ENCODE assay signal across 16 cellular contexts in genomic region chr2:237566401-237567235, GRCh38. TPM values are rescaled to one million over a fixed set of nuclear protein-coding genes. Genes with fewer than 3 reads are reported as not detected.
DNase-seq lines count a peak whose midpoint lies in the region; ATAC-seq, FAIRE-seq and TF ChIP-seq lines count a peak whose summit lies in the region.
"Had no signal": no experiment of that assay in that cellular context is flagged by ENCODE, and none has a peak within 500 bp of the region (broad histone marks: within the 10 kb centered on the region; RNA-seq: fewer than 3 reads in every experiment).

A gene with protein sequence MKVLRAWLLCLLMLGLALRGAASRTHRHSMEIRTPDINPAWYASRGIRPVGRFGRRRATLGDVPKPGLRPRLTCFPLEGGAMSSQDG (plus strand): TSS chr2:237566574. CDS start chr2:237566574, 0 bp downstream.

- peaks cover 29% of the 10 kb centered on the region for H3K27me3 Mint-ChIP-seq in astrocyte (ENCODE audit: low read depth, unreplicated experiment)

- peak within 1 kb of the TSS; percentile 19 for H4K91ac ChIP-seq in mesenchymal stem cell (ENCODE audit: low read length)

- H2AK5ac ChIP-seq in mesenchymal stem cell (ENCODE audit: low read length, severe bottlenecking): no peak within 1 kb of the TSS

- H3K4ac ChIP-seq in mesenchymal stem cell (ENCODE audit: low read depth in 1 of 2, low read length in 2 of 2): no peak within 1 kb of the TSS

- H2BK15ac ChIP-seq in mesenchymal stem cell (ENCODE audit: low read depth, poor library complexity, severe bottlenecking): no peak within 1 kb of the TSS

- TF ChIP-seq POLR2A in HCT116 (IDR thresholded peaks at IDR 0.05; ENCODE audit: borderline replicate concordance, extremely low read depth, insufficient read depth, insufficient read length): no peak

- ATAC-seq in HCT116 (no peak), GM18517 (IDR thresholded peaks at IDR 0.05; ENCODE audit: unreplicated experiment) (no peak), GM21360 (IDR thresholded peaks at IDR 0.05; ENCODE audit: unreplicated experiment) (no peak)
- ATAC-seq: K562 had no signal

- H4K20me1 ChIP-seq in HCT116 (ENCODE audit: insufficient read depth) (no peaks in the 10 kb centered on the region), astrocyte (ENCODE audit: insufficient read depth, low read length) (no peaks in the 10 kb centered on the region)

- no peak within 1 kb of the TSS for H3K4me3 ChIP-seq in HCT116 (replicated peaks in 1 of 2; ENCODE audit: low read depth in 1 of 2, low read length in 2 of 2)
- H3K4me3 ChIP-seq in astrocyte (ENCODE audit: insufficient read depth, low read depth, low read length): no peak within 1 kb of the TSS
- no peak within 1 kb of the TSS for H3K4me3 ChIP-seq in mesenchymal stem cell (ENCODE audit: insufficient read depth in 1 of 2, low read depth in 1 of 2, low read length in 2 of 2)
- H3K4me3 ChIP-seq in small intestine (ENCODE audit: low read depth in 1 of 2, low read length in 2 of 2): no peak within 1 kb of the TSS
- H3K4me3 ChIP-seq: K562 had no signal

- FAIRE-seq in astrocyte (lab: Jason Lieb, UNC): no peak
- no peak for FAIRE-seq in small intestine (lab: Jason Lieb, UNC)

- peak within 1 kb of the TSS in 1 of 2 experiments; percentile 22 for H3K14ac ChIP-seq in mesenchymal stem cell (ENCODE audit: low read length in 2 of 2)

- H2BK12ac ChIP-seq in mesenchymal stem cell (ENCODE audit: low read length in 2 of 2): no peak within 1 kb of the TSS

- no peak within 1 kb of the TSS for H3K9ac ChIP-seq in HCT116 (ENCODE audit: low read length)
- H3K9ac ChIP-seq in astrocyte (ENCODE audit: low read length): no peak within 1 kb of the TSS
- H3K9ac ChIP-seq in mesenchymal stem cell (ENCODE audit: low read length): no peak within 1 kb of the TSS

- no peak within 1 kb of the TSS for H3K4me3 Mint-ChIP-seq in astrocyte (ENCODE audit: unreplicated experiment)
- H3K4me3 Mint-ChIP-seq: CD4-positive, alpha-beta T cell had no signal

- TF ChIP-seq CTCF in HCT116 (IDR thresholded peaks at IDR 0.05 in 2 of 3, conservative IDR thresholded peaks at IDR 0.05 in 1 of 3; ENCODE audit: borderline replicate concordance in 1 of 3, insufficient read depth in 1 of 3, low read depth in 2 of 3, low read length in 2 of 3) (no peak), astrocyte (IDR thresholded peaks at IDR 0.05; ENCODE audit: insufficient read depth, low read depth, low read length) (no peak)

- RAD21 ChIA-PET in HCT116 (lab: Charles Lee; ENCODE audit: low non-redundant PET in 1 of 2, low total read pairs in 2 of 2, uncharacterized antibody in 2 of 2, unreplicated experiment in 2 of 2): interaction anchor here in 1 of 2 experiments (0.6 kb wide), 1 partner anchor 9 kb away, joined by 3 read pairs; no protein-coding TSS in a partner anchor

- intact Hi-C loops in HCT116 (cut with micrococcal nuclease): no loop called here

- H3K23ac ChIP-seq in mesenchymal stem cell (ENCODE audit: low read length in 2 of 2): no peak within 1 kb of the TSS

- H3K4me1 ChIP-seq in HCT116 (ENCODE audit: control insufficient read depth in 1 of 2, insufficient read depth in 2 of 2, low read length in 2 of 2): peaks cover 0 to under 1% of the 10 kb centered on the region in 2 experiments; a peak in 2 of 4 replicates
- no peaks in the 10 kb centered on the region for H3K4me1 ChIP-seq in astrocyte (ENCODE audit: insufficient read depth, low read length)
- no peaks in the 10 kb centered on the region for H3K4me1 ChIP-seq in mesenchymal stem cell (ENCODE audit: control insufficient read depth, insufficient read depth, low read depth, low read length)
- H3K4me1 ChIP-seq in small intestine (ENCODE audit: control insufficient read depth in 2 of 2, insufficient read depth in 1 of 2, low read depth in 1 of 2, low read length in 1 of 2): no peaks in the 10 kb centered on the region

- BruUV-seq in HCT116 (replicated peaks; lab: Mats Ljungman, UMichigan): no TSS peak

- TF ChIP-seq RAD21 in HCT116 (IDR thresholded peaks at IDR 0.05; ENCODE audit: low read depth): no peak

- H3K27ac Mint-ChIP-seq in astrocyte (ENCODE audit: unreplicated experiment): no peak within 1 kb of the TSS
- H3K27ac Mint-ChIP-seq: CD4-positive, alpha-beta T cell had no signal

- no peaks in the 10 kb centered on the region for H3K79me1 ChIP-seq in mesenchymal stem cell (replicated peaks; ENCODE audit: low read length, poor library complexity, severe bottlenecking)

- POLR2A ChIA-PET in HCT116 (lab: Charles Lee): no interaction called here

- H3K4me2 ChIP-seq in HCT116 (ENCODE audit: low read length): no peak within 1 kb of the TSS
- no peak within 1 kb of the TSS for H3K4me2 ChIP-seq in astrocyte (ENCODE audit: low read length)
- H3K4me2 ChIP-seq in mesenchymal stem cell (ENCODE audit: low read length, poor library complexity, severe bottlenecking): no peak within 1 kb of the TSS

- H3K27ac ChIP-seq in HCT116 (ENCODE audit: low read depth, low read length) (peak within 1 kb of the TSS; percentile 9; the same call in 1 of the 2 replicates), astrocyte (ENCODE audit: low read depth, low read length) (no peak within 1 kb of the TSS), mesenchymal stem cell (ENCODE audit: low read length, poor library complexity, severe bottlenecking) (no peak within 1 kb of the TSS), small intestine (ENCODE audit: low read depth in 1 of 2, low read length in 1 of 2) (no peak within 1 kb of the TSS)

- H3K18ac ChIP-seq in mesenchymal stem cell (ENCODE audit: low read depth in 1 of 2, low read length in 2 of 2): no peak within 1 kb of the TSS

- DNase-seq in HCT116 (ENCODE audit: low read depth, low spot score): no peak
- no peak for DNase-seq in astrocyte (ENCODE audit: low read depth)
- DNase-seq in mesenchymal stem cell: no peak
- DNase-seq in small intestine: peak; percentile 21
- DNase-seq in RPMI8226: no peak
- DNase-seq: ACHN; CD4-positive, alpha-beta T cell; NCI-H1436; NCI-H2029; NCI-H2171; NCI-H446; NK-92 treated with Interleukin-12 subunit alpha and Interleukin-12 subunit beta, amount 100 ng/mL, for 24 hours; OCI-M1 had no signal

- no peak within 1 kb of the TSS for H2BK120ac ChIP-seq in mesenchymal stem cell (ENCODE audit: low read depth, low read length)

- no peaks in the 10 kb centered on the region for H3K36me3 ChIP-seq in HCT116 (ENCODE audit: control insufficient read depth in 1 of 2, insufficient read depth in 2 of 2, low read length in 2 of 2)
- H3K36me3 ChIP-seq in astrocyte (ENCODE audit: insufficient read depth, low read length): no peaks in the 10 kb centered on the region
- no peaks in the 10 kb centered on the region for H3K36me3 ChIP-seq in mesenchymal stem cell (ENCODE audit: control insufficient read depth in 1 of 2, insufficient read depth in 2 of 2, low read depth in 1 of 2, low read length in 2 of 2)
- no peaks in the 10 kb centered on the region for H3K36me3 ChIP-seq in small intestine (ENCODE audit: control insufficient read depth in 2 of 2, insufficient read depth in 2 of 2, low read length in 2 of 2)

- no peak within 1 kb of the TSS for H4K8ac ChIP-seq in mesenchymal stem cell (ENCODE audit: low read length)

- H3K79me2 ChIP-seq in HCT116 (ENCODE audit: insufficient read depth, low read length) (no peaks in the 10 kb centered on the region), astrocyte (ENCODE audit: insufficient read depth, low read length) (no peaks in the 10 kb centered on the region)

- H3K27me3 ChIP-seq in HCT116 (ENCODE audit: insufficient read depth, low read length) (no peaks in the 10 kb centered on the region), astrocyte (ENCODE audit: insufficient read depth, low read length) (no peaks in the 10 kb centered on the region), mesenchymal stem cell (ENCODE audit: control insufficient read depth in 1 of 2, insufficient read depth in 1 of 2, low read length in 2 of 2) (peaks cover 12 to 27% of the 10 kb centered on the region in 2 experiments), small intestine (ENCODE audit: control insufficient read depth in 2 of 2, insufficient read depth in 2 of 2, low read length in 2 of 2) (peaks cover 0 to 7% of the 10 kb centered on the region in 2 donors)

- H3K4me1 Mint-ChIP-seq in astrocyte (ENCODE audit: low read depth, unreplicated experiment): no peaks in the 10 kb centered on the region

- CTCF ChIA-PET in HCT116 (lab: Charles Lee): no interaction called here

- no peak within 1 kb of the TSS for H2BK5ac ChIP-seq in mesenchymal stem cell (ENCODE audit: low read depth, low read length, poor library complexity, severe bottlenecking)

- H3K9me3 ChIP-seq in HCT116 (ENCODE audit: control insufficient read depth in 1 of 2, insufficient read depth in 1 of 2, low read depth in 1 of 2, low read length in 2 of 2) (0 out of 4 replicates have a peak, but pooled peaks cover 0 to 3% of the 10 kb centered on the region in 2 experiments), astrocyte (ENCODE audit: insufficient read depth, low read depth, low read length) (peaks cover 12% of the 10 kb centered on the region), mesenchymal stem cell (ENCODE audit: control insufficient read depth, low read length) (no peaks in the 10 kb centered on the region), small intestine (ENCODE audit: control insufficient read depth, low read depth) (no peaks in the 10 kb centered on the region)

- H3K9me3 Mint-ChIP-seq in astrocyte (ENCODE audit: unreplicated experiment): peaks cover 4% of the 10 kb centered on the region
- H3K9me3 Mint-ChIP-seq: CD4-positive, alpha-beta T cell had no signal

- peaks cover 2% of the 10 kb centered on the region for H3K36me3 Mint-ChIP-seq in astrocyte (ENCODE audit: low read depth, unreplicated experiment)

- H3K9me2 ChIP-seq in HCT116 (ENCODE audit: insufficient read depth): no peaks in the 10 kb centered on the region

- WGBS in mesenchymal stem cell: 90% methylated on average over 32 of the region's 32 CpGs
- WGBS in small intestine, 3 donors: 68 to 78% (median 74%) methylated on average over 32 of the region's 32 CpGs

- H2AFZ ChIP-seq in HCT116 (ENCODE audit: low read depth, low read length, poor library complexity, severe bottlenecking): no peak within 1 kb of the TSS
- peak within 1 kb of the TSS; percentile 10 for H2AFZ ChIP-seq in astrocyte (ENCODE audit: low read depth, low read length)
- H2AFZ ChIP-seq in mesenchymal stem cell (ENCODE audit: low read depth, low read length): no peak within 1 kb of the TSS

TF ChIP-seq in HCT116, 20 proteins besides CTCF, POLR2A, EP300 and RAD21 (continues in another document):
- no peak for TF ChIP-seq YY1 (IDR thresholded peaks at IDR 0.05; ENCODE audit: extremely low read depth, insufficient replicate concordance, low read depth, low read length)
- TF ChIP-seq, protein P1, sequence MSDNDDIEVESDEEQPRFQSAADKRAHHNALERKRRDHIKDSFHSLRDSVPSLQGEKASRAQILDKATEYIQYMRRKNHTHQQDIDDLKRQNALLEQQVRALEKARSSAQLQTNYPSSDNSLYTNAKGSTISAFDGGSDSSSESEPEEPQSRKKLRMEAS (IDR thresholded peaks at IDR 0.05): no peak

RNA-seq across cellular contexts. Expression of the gene that starts here (rescaled TPM):
- total RNA-seq in HCT116 (2021; ENCODE audit: unreplicated experiment) (not detected), astrocyte (not detected in 2 replicates)
- not detected in 2 replicates for polyA plus RNA-seq in HCT116 (2012)
- polyA plus RNA-seq in mesenchymal stem cell (2013, experiment 1 of 2): not detected
- polyA plus RNA-seq in mesenchymal stem cell (2013, experiment 2 of 2): not detected
- polyA plus RNA-seq in small intestine: not detected
- total RNA-seq: CD4-positive, alpha-beta T cell; K562 had no signal
- polyA plus RNA-seq: K562 had no signal

Comparison
In these comparisons a context has a peak if more than half of its experiments do, and no peak if none do; other contexts are left out.
1. Peak in DNase-seq in small intestine; RNA of the gene not detected or under 1 TPM.